17 cellular contexts compared by ENCODE assay signal in the genomic region with DNA sequence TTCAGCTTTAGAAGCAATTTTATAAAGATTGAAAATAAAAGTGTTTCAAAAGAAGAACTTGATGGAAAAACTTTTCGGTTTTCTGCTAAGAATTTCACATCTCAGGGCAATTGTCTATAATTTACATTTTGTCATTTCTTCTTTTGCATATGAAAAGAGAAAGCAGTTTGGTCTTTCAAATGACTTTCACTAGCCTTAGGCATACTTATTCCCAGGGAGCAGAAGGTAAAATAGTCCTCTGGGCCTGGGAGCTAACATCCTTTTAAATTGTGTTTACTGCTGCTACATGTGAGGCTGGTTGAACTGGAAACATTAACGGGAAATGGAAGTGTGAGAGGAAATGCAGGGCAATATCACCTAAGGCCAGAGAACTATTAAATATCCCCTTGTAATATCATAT. TPM values are rescaled to one million over a fixed set of nuclear protein-coding genes. Genes with fewer than 3 reads are reported as not detected.
"Had no signal": no experiment of that assay in that cellular context is flagged by ENCODE, and none has a peak within 500 bp of the region (broad histone marks: within the 10 kb centered on the region; RNA-seq: fewer than 3 reads in every experiment).

No MANE protein-coding gene starts in this region.

- H3K4me3 ChIP-seq: heart right ventricle, thoracic aorta, upper lobe of right lung had no signal

- H3K36me3 ChIP-seq: heart right ventricle, thoracic aorta, upper lobe of right lung had no signal

- H3K9me3 ChIP-seq: thoracic aorta, upper lobe of right lung had no signal

- H3K27me3 ChIP-seq: heart right ventricle, upper lobe of right lung had no signal

- FAIRE-seq: frontal cortex, TTC549 had no signal

- H3K27ac ChIP-seq: epithelial cell of prostate, heart right ventricle, thoracic aorta, upper lobe of right lung had no signal

- ATAC-seq: heart right ventricle; left ventricle myocardium superior; natural killer cell; stimulated activated effector memory CD8-positive, alpha-beta T cell treated with anti-CD3 and anti-CD28 coated beads, Interleukin-12 subunit alpha, Interleukin-12 subunit beta, amount 100 ng/mL, for 72 hours; upper lobe of right lung had no signal

- H3K4me1 ChIP-seq: upper lobe of right lung had no signal

- DNase-seq: activated B cell treated with CpG ODN at 0.5 μM for 24 hours; activated CD4-positive, alpha-beta T cell treated with anti-CD3 and anti-CD28 coated beads, Interleukin-2, amount 50 U/mL, for 1 hour; activated CD8-positive, alpha-beta memory T cell treated with anti-CD3 and anti-CD28 coated beads for 24 hours; activated gamma-delta T cell treated with Interleukin-2 at 50 U/mL for 16 hours; effector memory CD4-positive, alpha-beta T cell; heart right ventricle; left ventricle myocardium superior; natural killer cell; nucleus accumbens; posterior cingulate gyrus; retina; upper lobe of right lung had no signal

RNA-seq across cellular contexts. Expression of a gene that starts 37.1 kb away (rescaled TPM):
- total RNA-seq: activated B cell treated with CpG ODN at 0.5 μM for 24 hours, thoracic aorta had no signal
- polyA plus RNA-seq: heart right ventricle had no signal
